ENCODE assay signal across 8 cellular contexts in the genomic region with DNA sequence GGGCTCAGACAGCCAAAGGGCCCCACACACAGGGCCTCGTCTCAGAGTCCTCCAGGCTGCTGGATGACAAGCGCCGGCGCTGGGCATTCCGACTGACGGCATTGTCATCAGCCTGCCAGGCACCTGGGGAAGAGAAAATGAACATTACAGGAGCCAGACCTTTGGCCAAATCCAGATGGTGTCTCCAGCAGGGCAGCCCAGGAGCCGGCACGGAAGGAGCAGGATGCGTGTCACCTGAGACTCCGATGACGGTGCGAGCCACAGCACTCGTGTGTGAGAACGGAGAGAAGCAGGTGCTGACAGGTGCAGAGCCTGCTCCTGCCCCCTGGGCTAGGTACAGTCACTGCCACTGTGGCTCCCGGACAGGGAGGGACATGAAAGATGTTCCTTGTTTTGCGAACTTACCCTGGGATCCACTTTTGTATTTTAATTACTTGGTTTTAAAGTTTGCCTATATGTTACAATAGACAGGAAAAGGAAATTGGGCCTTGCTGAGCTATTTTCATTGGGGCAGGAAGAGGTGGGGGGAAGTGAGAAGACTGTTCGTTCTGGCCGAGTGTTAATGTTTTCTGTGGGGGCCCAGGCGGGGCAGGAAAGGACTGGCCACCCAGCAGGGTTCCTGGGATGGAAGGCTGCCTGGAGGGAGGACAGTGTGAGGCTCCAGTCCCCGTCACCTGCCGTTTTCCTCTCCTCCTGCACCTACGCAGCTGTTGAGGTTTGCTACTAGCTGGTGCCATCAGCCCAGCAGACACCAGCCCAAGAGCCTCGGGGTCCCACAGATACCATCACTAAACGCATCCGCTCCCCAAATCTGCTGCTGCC. TPM values are rescaled to one million over a fixed set of nuclear protein-coding genes. Genes with fewer than 3 reads are reported as not detected.
DNase-seq lines count a peak whose midpoint lies in the region; ATAC-seq and TF ChIP-seq lines count a peak whose summit lies in the region.

No MANE protein-coding gene starts in this region.

- no peaks in the 10 kb centered on the region for H3K27me3 ChIP-seq in PC-9 (ENCODE audit: insufficient read depth, low read depth)

- peak overlapping the region; percentile 78 for H3K4me3 Mint-ChIP-seq in activated T-helper 17 cell treated with anti-CD3 and anti-CD28 coated beads, Interleukin-2, amount 50 U/mL, for 72 hours
- H3K4me3 Mint-ChIP-seq in progenitor cell of endocrine pancreas (ENCODE audit: low read depth): no peak overlapping the region

- DNase-seq in DMS53 (lab: John Stamatoyannopoulos, UW) (peak; percentile 99), NCI-H2171 treated with DMSO at 0.1 percent for 48 hours (lab: John Stamatoyannopoulos, UW) (peak; percentile 87), progenitor cell of endocrine pancreas (ENCODE audit: low spot score, unreplicated experiment) (no peak), NCI-H524 treated with DMSO at 0.1 percent for 48 hours (lab: John Stamatoyannopoulos, UW) (no peak), SIG-M5 treated with dmso at 0.1 percent for 504 hours (lab: John Stamatoyannopoulos, UW; ENCODE audit: unreplicated experiment) (no peak), PC-9 (no peak)

- H3K36me3 Mint-ChIP-seq in activated T-helper 17 cell treated with anti-CD3 and anti-CD28 coated beads, Interleukin-2, amount 50 U/mL, for 72 hours (ENCODE audit: low read depth): peaks cover 6% of the 10 kb centered on the region
- peaks cover 3% of the 10 kb centered on the region for H3K36me3 Mint-ChIP-seq in progenitor cell of endocrine pancreas (ENCODE audit: insufficient read depth)

- H3K4me1 ChIP-seq in PC-9 (replicated peaks; ENCODE audit: insufficient read depth): peaks cover 27% of the 10 kb centered on the region

- no peak overlapping the region for H3K4me3 ChIP-seq in PC-9

- H3K9me3 ChIP-seq in PC-9 (ENCODE audit: insufficient read depth, low read depth): no peaks in the 10 kb centered on the region

- no peaks in the 10 kb centered on the region for H4K20me1 ChIP-seq in PC-9 (ENCODE audit: insufficient read depth)

- POLR2A ChIA-PET in PC-9 (lab: Charles Lee; ENCODE audit: unreplicated experiment): interaction anchor here (0.5 to 0.6 kb wide), 2 partner anchors 20 to 133 kb away, joined by 3 to 5 read pairs; no protein-coding TSS in a partner anchor

- no peak overlapping the region for H2AFZ ChIP-seq in PC-9

- peak; percentile 57 for ATAC-seq in activated T-helper 17 cell treated with anti-CD3 and anti-CD28 coated beads, Interleukin-2, amount 50 U/mL, for 72 hours (replicated peaks)
- no peak for ATAC-seq in GM21825 (IDR thresholded peaks at IDR 0.05; ENCODE audit: unreplicated experiment)

- H3K4me2 ChIP-seq in PC-9: no peak overlapping the region

- intact Hi-C loops in PC-9 (cut with micrococcal nuclease; ENCODE audit: unreplicated experiment): no loop called here

- CTCF ChIA-PET in PC-9 (lab: Charles Lee): interaction anchor here (0.6 kb wide), 1 partner anchor 27 kb away, joined by 3 read pairs; no protein-coding TSS in a partner anchor

- H3K79me2 ChIP-seq in PC-9 (ENCODE audit: low read depth): no peaks in the 10 kb centered on the region

- H3K9me3 Mint-ChIP-seq in activated T-helper 17 cell treated with anti-CD3 and anti-CD28 coated beads, Interleukin-2, amount 50 U/mL, for 72 hours: no peaks in the 10 kb centered on the region
- H3K9me3 Mint-ChIP-seq in progenitor cell of endocrine pancreas (ENCODE audit: low read depth): no peaks in the 10 kb centered on the region

- H3K9me2 ChIP-seq in PC-9 (ENCODE audit: insufficient read depth): no peaks in the 10 kb centered on the region

- no peak overlapping the region for H3K27ac ChIP-seq in PC-9

- no TSS peak for BruUV-seq in PC-9 (replicated peaks; lab: Mats Ljungman, UMichigan)

- H3K4me1 Mint-ChIP-seq in activated T-helper 17 cell treated with anti-CD3 and anti-CD28 coated beads, Interleukin-2, amount 50 U/mL, for 72 hours: peaks cover 29% of the 10 kb centered on the region
- H3K4me1 Mint-ChIP-seq in progenitor cell of endocrine pancreas (ENCODE audit: low read depth): peaks cover 15% of the 10 kb centered on the region

- peaks cover 2% of the 10 kb centered on the region for H3K27me3 Mint-ChIP-seq in activated T-helper 17 cell treated with anti-CD3 and anti-CD28 coated beads, Interleukin-2, amount 50 U/mL, for 72 hours
- peaks cover 7% of the 10 kb centered on the region for H3K27me3 Mint-ChIP-seq in progenitor cell of endocrine pancreas

- H3K27ac Mint-ChIP-seq in activated T-helper 17 cell treated with anti-CD3 and anti-CD28 coated beads, Interleukin-2, amount 50 U/mL, for 72 hours: peak overlapping the region; percentile 92
- H3K27ac Mint-ChIP-seq in progenitor cell of endocrine pancreas: peak overlapping the region; percentile 67

- peaks cover 10% of the 10 kb centered on the region; the same call in 1 of the 2 replicates for H3F3A ChIP-seq in PC-9 (ENCODE audit: insufficient read depth, low read depth)

- TF ChIP-seq CTCF in progenitor cell of endocrine pancreas (IDR thresholded peaks at IDR 0.05; ENCODE audit: unreplicated experiment) (no peak), PC-9 (conservative IDR thresholded peaks at IDR 0.05) (no peak)

- no peaks in the 10 kb centered on the region for H3K36me3 ChIP-seq in PC-9 (ENCODE audit: low read depth)

RNA-seq across cellular contexts. Expression of gene FOXJ1, which starts 4.4 kb away (rescaled TPM):
- under 1 TPM in 1 of 2 donors, not detected in 1; 0.15 TPM for total RNA-seq in activated T-helper 17 cell treated with anti-CD3 and anti-CD28 coated beads, Interleukin-2, amount 50 U/mL, for 72 hours
- 18.6 and 19.0 TPM in 2 replicates for total RNA-seq in progenitor cell of endocrine pancreas
- 12.5 and 23.7 TPM in 2 replicates for total RNA-seq in PC-9 (2021)

RNA-seq across cellular contexts. Expression of gene EXOC7, which starts 41.9 kb away (rescaled TPM):
- 100 to 1,000 TPM; 104 to 117 TPM for total RNA-seq in activated T-helper 17 cell treated with anti-CD3 and anti-CD28 coated beads, Interleukin-2, amount 50 U/mL, for 72 hours
- total RNA-seq in progenitor cell of endocrine pancreas (354 and 364 TPM in 2 replicates), PC-9 (2021) (118 and 131 TPM in 2 replicates)

Comparison
In these comparisons a context has a peak if more than half of its experiments do, and no peak if none do; other contexts are left out.
1. DNase-seq: peak in DMS53 (single experiment) and NCI-H2171 treated with DMSO at 0.1 percent for 48 hours (single experiment); none in progenitor cell of endocrine pancreas (single experiment), NCI-H524 treated with DMSO at 0.1 percent for 48 hours (single experiment), SIG-M5 treated with dmso at 0.1 percent for 504 hours (single experiment) and PC-9 (0 of 2).
2. RNA of gene FOXJ1, which starts 4.4 kb away (total RNA-seq): 12.5 to 23.7 TPM in PC-9 and 18.6 to 19.0 TPM in progenitor cell of endocrine pancreas; 0.15 TPM in activated T-helper 17 cell treated with anti-CD3 and anti-CD28 coated beads, Interleukin-2, amount 50 U/mL, for 72 hours; every median in the first group is over 10 times any median in the second.